ENCODE assay signal across 10 cellular contexts in genomic region chr12:10033783-10034381, GRCh38. TPM values are rescaled to one million over a fixed set of nuclear protein-coding genes. Genes with fewer than 3 reads are reported as not detected.
DNase-seq lines count a peak whose midpoint lies in the region; ATAC-seq and TF ChIP-seq lines count a peak whose summit lies in the region.
"Had no signal": no experiment of that assay in that cellular context is flagged by ENCODE, and none has a peak within 500 bp of the region (broad histone marks: within the 10 kb centered on the region; RNA-seq: fewer than 3 reads in every experiment).

No MANE protein-coding gene starts in this region.

- no peaks in the 10 kb centered on the region for H3K36me3 Mint-ChIP-seq in chondrocyte (ENCODE audit: low read depth)

- peak; percentile 49 for DNase-seq in EH (ENCODE audit: low read depth)
- DNase-seq in M059J (ENCODE audit: low read depth): peak; percentile 53
- no peak for DNase-seq in chondrocyte (ENCODE audit: low spot score)
- DNase-seq in osteoblast (ENCODE audit: insufficient read length, low spot score, missing footprints): peak; percentile 75
- DNase-seq in stimulated activated CD4-positive, alpha-beta T cell treated with anti-CD3 and anti-CD28 coated beads, Interleukin-1b, Interleukin-23, amount 100 ng/mL, for 48 hours: no peak
- DNase-seq in cerebellum (ENCODE audit: low spot score): no peak
- DNase-seq in NCI-H446 treated with DMSO at 0.1 percent for 48 hours (lab: John Stamatoyannopoulos, UW): no peak
- DNase-seq: NCI-H2029 treated with DMSO at 0.1 percent for 48 hours had no signal

- H3K27ac ChIP-seq in osteoblast (ENCODE audit: low read depth, low read length): no peak overlapping the region

- no peaks in the 10 kb centered on the region for H4K20me1 ChIP-seq in osteoblast (ENCODE audit: insufficient read depth, low read length)

- H3K27ac Mint-ChIP-seq in chondrocyte (ENCODE audit: unreplicated experiment): no peak overlapping the region
- H3K27ac Mint-ChIP-seq: activated T-helper 17 cell treated with anti-CD3 and anti-CD28 coated beads, Interleukin-2, amount 50 U/mL, for 72 hours had no signal

- H3K79me2 ChIP-seq in osteoblast (ENCODE audit: insufficient read depth, low read length): no peaks in the 10 kb centered on the region

- no peak overlapping the region for H2AFZ ChIP-seq in osteoblast (ENCODE audit: low read length)

- no peaks in the 10 kb centered on the region for H3K9me3 ChIP-seq in osteoblast (ENCODE audit: low read depth, low read length)

- H3K4me2 ChIP-seq in osteoblast (ENCODE audit: insufficient read depth, low read length): no peak overlapping the region

- ATAC-seq in GM19467 (IDR thresholded peaks at IDR 0.05; ENCODE audit: unreplicated experiment): no peak
- ATAC-seq: activated T-helper 17 cell treated with anti-CD3 and anti-CD28 coated beads, Interleukin-2, amount 50 U/mL, for 72 hours had no signal

- no peaks in the 10 kb centered on the region for H3K36me3 ChIP-seq in osteoblast (ENCODE audit: insufficient read depth, low read length)

- H3K9me3 Mint-ChIP-seq in chondrocyte (ENCODE audit: low read depth): no peaks in the 10 kb centered on the region
- H3K9me3 Mint-ChIP-seq: activated T-helper 17 cell treated with anti-CD3 and anti-CD28 coated beads, Interleukin-2, amount 50 U/mL, for 72 hours had no signal

- no peaks in the 10 kb centered on the region for H3K27me3 Mint-ChIP-seq in chondrocyte (ENCODE audit: low read depth)

- no peaks in the 10 kb centered on the region for H3K27me3 ChIP-seq in osteoblast (ENCODE audit: insufficient read depth, low read length)

- H3K4me1 Mint-ChIP-seq in chondrocyte (ENCODE audit: low read depth): peaks cover 21% of the 10 kb centered on the region
- H3K4me1 Mint-ChIP-seq: activated T-helper 17 cell treated with anti-CD3 and anti-CD28 coated beads, Interleukin-2, amount 50 U/mL, for 72 hours had no signal

- peaks cover 5% of the 10 kb centered on the region for H3K4me1 ChIP-seq in osteoblast (ENCODE audit: insufficient read depth, low read length)

- no peak overlapping the region for H3K4me3 Mint-ChIP-seq in chondrocyte (ENCODE audit: unreplicated experiment)
- H3K4me3 Mint-ChIP-seq: activated T-helper 17 cell treated with anti-CD3 and anti-CD28 coated beads, Interleukin-2, amount 50 U/mL, for 72 hours had no signal

- H3K4me3 ChIP-seq in osteoblast (ENCODE audit: insufficient read depth, low read length): no peak overlapping the region

- peak; percentile 86 for TF ChIP-seq CTCF in chondrocyte (IDR thresholded peaks at IDR 0.05)
- TF ChIP-seq CTCF in osteoblast (IDR thresholded peaks at IDR 0.05; ENCODE audit: extremely low read depth, low read depth, low read length): peak; percentile 47

RNA-seq across cellular contexts. Expression of gene CLEC9A, which starts 3.4 kb away (rescaled TPM):
- total RNA-seq in M059J (2014; rRNA removed; shearing (Covaris generic)): 0.07 TPM in 1 of 2 replicates, not detected in the other
- total RNA-seq in chondrocyte (not detected in 3 replicates), osteoblast (not detected in 2 replicates), cerebellum (not detected)
- total RNA-seq: activated T-helper 17 cell treated with anti-CD3 and anti-CD28 coated beads, Interleukin-2, amount 50 U/mL, for 72 hours had no signal

RNA-seq across cellular contexts. Expression of gene CLEC12B, which starts 23.5 kb away (rescaled TPM):
- total RNA-seq in M059J (2014; rRNA removed; shearing (Covaris generic)): 0.12 and 0.15 TPM in 2 replicates
- not detected in 3 replicates for total RNA-seq in chondrocyte
- total RNA-seq in osteoblast: not detected in 2 replicates
- not detected for total RNA-seq in cerebellum
- total RNA-seq: activated T-helper 17 cell treated with anti-CD3 and anti-CD28 coated beads, Interleukin-2, amount 50 U/mL, for 72 hours had no signal

RNA-seq across cellular contexts. Expression of gene CLEC1B, which starts 35.0 kb away (rescaled TPM):
- total RNA-seq in M059J (2014; rRNA removed; shearing (Covaris generic)): not detected in 2 replicates
- total RNA-seq in chondrocyte: not detected in 3 replicates
- not detected in 2 replicates for total RNA-seq in osteoblast
- not detected for total RNA-seq in cerebellum
- total RNA-seq: activated T-helper 17 cell treated with anti-CD3 and anti-CD28 coated beads, Interleukin-2, amount 50 U/mL, for 72 hours had no signal

Comparison
In these comparisons a context has a peak if more than half of its experiments do, and no peak if none do; other contexts are left out.
1. DNase-seq: peak in EH (single experiment), M059J (single experiment) and osteoblast (single experiment); none in chondrocyte (single experiment), stimulated activated CD4-positive, alpha-beta T cell treated with anti-CD3 and anti-CD28 coated beads, Interleukin-1b, Interleukin-23, amount 100 ng/mL, for 48 hours (single experiment), cerebellum (single experiment) and NCI-H446 treated with DMSO at 0.1 percent for 48 hours (single experiment).